In genomic region chr14:97353102-97353501, GRCh38 we compare ENCODE assay signal across 8 cellular contexts.
"Had no signal": no experiment of that assay in that cellular context is flagged by ENCODE, and none has a peak within 500 bp of the region (broad histone marks: within the 10 kb centered on the region; RNA-seq: fewer than 3 reads in every experiment).

No MANE protein-coding gene starts in this region.

- H3K4me3 ChIP-seq: K562 had no signal

- H3K4me2 ChIP-seq: KMS-11 had no signal

- ATAC-seq: HepG2, K562 had no signal

- H3K9ac ChIP-seq: KMS-11 had no signal

- DNase-seq: IMR-90, KBM-7, KG1 had no signal

- H3K27ac ChIP-seq: HL-60, KMS-11 had no signal

- FAIRE-seq: HepG2, HTR-8/SVneo, K562 had no signal
